ENCODE assay signal across 17 cellular contexts in genomic region chr5:132027027-132027426, GRCh38. TPM values are rescaled to one million over a fixed set of nuclear protein-coding genes. Genes with fewer than 3 reads are reported as not detected.
A peak's percentile ranks its signal among the peaks of the same experiment; 100 is the strongest.
DNase-seq lines count a peak whose midpoint lies in the region; ATAC-seq, FAIRE-seq and TF ChIP-seq lines count a peak whose summit lies in the region.
"Had no signal": no experiment of that assay in that cellular context is flagged by ENCODE, and none has a peak within 500 bp of the region (broad histone marks: within the 10 kb centered on the region; RNA-seq: fewer than 3 reads in every experiment).

No MANE protein-coding gene starts in this region.

- H3K9me3 Mint-ChIP-seq in activated naive CD8-positive, alpha-beta T cell treated with anti-CD3 and anti-CD28 coated beads for 36 hours = peaks cover 3% of the 10 kb centered on the region

- TF ChIP-seq CTCF in GM13976 (IDR thresholded peaks at IDR 0.05; ENCODE audit: borderline replicate concordance, control extremely low read depth, extremely low read depth, insufficient read depth, missing control alignments) (no peak), D721Med (IDR thresholded peaks at IDR 0.05; ENCODE audit: insufficient read depth, missing control alignments) (no peak)

- peaks cover 18% of the 10 kb centered on the region for H3K27me3 Mint-ChIP-seq in activated naive CD8-positive, alpha-beta T cell treated with anti-CD3 and anti-CD28 coated beads for 36 hours

- ATAC-seq in HG02852 (IDR thresholded peaks at IDR 0.05; ENCODE audit: unreplicated experiment) = peak; percentile 61
- ATAC-seq: left lung had no signal

- peaks cover 18% of the 10 kb centered on the region for H3K4me1 Mint-ChIP-seq in activated naive CD8-positive, alpha-beta T cell treated with anti-CD3 and anti-CD28 coated beads for 36 hours

- H3K27ac Mint-ChIP-seq in activated naive CD8-positive, alpha-beta T cell treated with anti-CD3 and anti-CD28 coated beads for 36 hours = peak overlapping the region; percentile 62

- H3K4me3 Mint-ChIP-seq in activated naive CD8-positive, alpha-beta T cell treated with anti-CD3 and anti-CD28 coated beads for 36 hours = no peak overlapping the region

- DNase-seq in Ammon's horn (ENCODE audit: low spot score) (peak; percentile 1), GM18507 (ENCODE audit: extremely low spot score, insufficient read length, low read depth) (no peak), RPMI8226 (no peak), GM13976 (ENCODE audit: low spot score) (no peak), D721Med (ENCODE audit: insufficient read length, low spot score) (no peak), NCI-H2171 treated with DMSO at 0.1 percent for 48 hours (lab: John Stamatoyannopoulos, UW) (no peak)
- DNase-seq in activated naive CD8-positive, alpha-beta T cell treated with anti-CD3 and anti-CD28 coated beads for 36 hours = no peak
- DNase-seq: Caco-2, foreskin melanocyte, left lung, NCI-H1436, NCI-H345, SIG-M5, T1000 had no signal

- FAIRE-seq in GM18507 (lab: Jason Lieb, UNC) (peak; percentile 15), D721Med (lab: Jason Lieb, UNC) (no peak)
- FAIRE-seq: GM12891 had no signal

- in situ Hi-C loops in GM13976 (cut with MboI; ENCODE audit: low sequenced_read_pairs, unreplicated experiment) = no loop called here

- peaks cover 2% of the 10 kb centered on the region for H3K36me3 Mint-ChIP-seq in activated naive CD8-positive, alpha-beta T cell treated with anti-CD3 and anti-CD28 coated beads for 36 hours

RNA-seq across cellular contexts. Expression of gene ACSL6, which starts 15.6 kb away (rescaled TPM):
- total RNA-seq in activated naive CD8-positive, alpha-beta T cell treated with anti-CD3 and anti-CD28 coated beads for 36 hours = 1 to 10 TPM; 4.6 to 5.8 TPM

RNA-seq across cellular contexts. Expression of gene IL3, which starts 33.4 kb away (rescaled TPM):
- total RNA-seq in activated naive CD8-positive, alpha-beta T cell treated with anti-CD3 and anti-CD28 coated beads for 36 hours = under 1 TPM; 0.20 to 0.49 TPM
- total RNA-seq: Caco-2, G401, left lung had no signal

RNA-seq across cellular contexts. Expression of gene CSF2, which starts 46.6 kb away (rescaled TPM):
- 100 to 1,000 TPM; 103 to 107 TPM for total RNA-seq in activated naive CD8-positive, alpha-beta T cell treated with anti-CD3 and anti-CD28 coated beads for 36 hours
- total RNA-seq: Caco-2, G401 had no signal
